In the genomic region with DNA sequence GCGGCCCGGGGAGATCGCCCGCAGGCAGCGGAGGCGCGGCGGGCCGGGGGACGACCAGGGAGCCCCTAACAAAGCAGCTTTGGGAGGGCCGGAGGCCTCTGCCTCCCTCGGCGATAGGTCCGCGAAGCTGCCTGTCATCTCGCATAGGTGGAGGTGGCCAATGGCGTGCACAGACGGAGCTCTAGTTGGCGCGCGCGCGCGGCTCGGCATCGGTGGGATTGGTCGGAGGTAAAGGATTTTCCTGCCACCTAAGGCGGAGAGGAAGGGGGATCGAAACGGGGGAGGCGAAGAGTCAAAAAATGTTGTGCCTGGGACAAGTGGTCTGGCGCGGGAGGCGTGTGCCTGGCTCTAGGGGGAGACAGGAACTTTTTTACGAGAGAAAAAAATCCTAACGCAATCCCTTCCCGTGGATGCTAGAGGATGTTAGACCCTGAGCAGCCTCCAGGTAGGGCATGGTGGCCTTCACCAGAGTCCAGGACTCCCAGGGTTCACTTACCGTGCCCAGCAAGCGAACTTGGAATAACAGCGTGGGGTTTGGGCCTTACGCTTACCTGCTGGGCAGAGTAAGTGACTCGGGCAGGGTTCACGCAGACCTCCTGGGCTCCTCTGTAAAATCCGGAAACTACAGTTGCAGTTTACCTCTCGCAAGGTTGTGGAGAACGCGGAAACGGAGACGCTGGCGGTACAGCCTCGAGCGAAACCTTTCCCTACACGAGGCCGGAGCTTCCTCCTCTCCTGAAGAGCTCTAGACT, we compare ENCODE assay signal across 8 cellular contexts.
DNase-seq lines count a peak whose midpoint lies in the region; ATAC-seq lines count a peak whose summit lies in the region.

No MANE protein-coding gene starts in this region.

- H3K9me2 ChIP-seq in GM23248 (ENCODE audit: insufficient read depth), result no peaks in the 10 kb centered on the region

- peak overlapping the region; percentile 79 for H3K4me3 ChIP-seq in GM23248
- peak overlapping the region; percentile 65 for H3K4me3 ChIP-seq in urinary bladder (ENCODE audit: low read depth, low read length)

- no peak overlapping the region for H3K27ac ChIP-seq in GM23248
- H3K27ac ChIP-seq in urinary bladder (ENCODE audit: low read depth), result no peak overlapping the region

- H3K27me3 ChIP-seq in GM23248 (replicated peaks; ENCODE audit: insufficient read depth), result peaks cover 19% of the 10 kb centered on the region

- peak overlapping the region; percentile 82 for H2AFZ ChIP-seq in GM23248

- H3K4me1 ChIP-seq in GM23248 (ENCODE audit: insufficient read depth) (0 out of 2 replicates have a peak, but pooled peaks cover 1% of the 10 kb centered on the region), urinary bladder (ENCODE audit: insufficient read depth) (no peaks in the 10 kb centered on the region)

- DNase-seq in DMS79 (lab: John Stamatoyannopoulos, UW) (peak; percentile 97), GM23248 (peak; percentile 94), MV-4-11 (lab: John Stamatoyannopoulos, UW) (peak; percentile 33), SW480 (ENCODE audit: low spot score) (peak; percentile 95), amniotic epithelial cell (ENCODE audit: low read depth) (peak; percentile 90), left cardiac atrium (peak; percentile 94), pulmonary artery endothelial cell (ENCODE audit: low read depth, low spot score) (peak; percentile 27)

- no peaks in the 10 kb centered on the region for H3K9me3 ChIP-seq in GM23248 (ENCODE audit: low read depth)

- H4K20me1 ChIP-seq in GM23248 (ENCODE audit: insufficient read depth), result no peaks in the 10 kb centered on the region

- peak overlapping the region; percentile 87 for H3K4me2 ChIP-seq in GM23248 (ENCODE audit: unreplicated experiment)

- in situ Hi-C loops in GM23248 (cut with MboI), result no loop called here

- intact Hi-C loops in left cardiac atrium (cut with DNase I), result no loop called here

- H3F3A ChIP-seq in GM23248 (ENCODE audit: insufficient read depth), result peaks cover 5% of the 10 kb centered on the region

- H3K79me2 ChIP-seq in GM23248 (ENCODE audit: insufficient read depth), result no peaks in the 10 kb centered on the region

- H3K36me3 ChIP-seq in GM23248 (ENCODE audit: low read depth) (no peaks in the 10 kb centered on the region), urinary bladder (ENCODE audit: insufficient read depth) (no peaks in the 10 kb centered on the region)

- 0 out of 2 replicates have a peak overlapping the region, but pooled peaks have one; percentile 14 for H3K9ac ChIP-seq in GM23248

- WGBS in GM23248 (ENCODE audit: low coverage in 1 of 2, low lambda C conversion rate in 2 of 2, missing lambda C conversion rate in 2 of 2), 2 experiments, result 7 to 9% methylated on average over 52 to 54 of the region's 54 CpGs
- 2% methylated on average over 54 of the region's 54 CpGs for WGBS in urinary bladder

- peak; percentile 92 to 97 for ATAC-seq in left cardiac atrium

Comparison
In these comparisons a context has a peak if more than half of its experiments do, and no peak if none do; other contexts are left out.
1. DNase-seq: peak in every context shown above with its lines; median percentile 97 in DMS79; 95 in SW480; 94 in GM23248; 94 in left cardiac atrium; 90 in amniotic epithelial cell; 33 in MV-4-11; 27 in pulmonary artery endothelial cell.